In the genomic region with DNA sequence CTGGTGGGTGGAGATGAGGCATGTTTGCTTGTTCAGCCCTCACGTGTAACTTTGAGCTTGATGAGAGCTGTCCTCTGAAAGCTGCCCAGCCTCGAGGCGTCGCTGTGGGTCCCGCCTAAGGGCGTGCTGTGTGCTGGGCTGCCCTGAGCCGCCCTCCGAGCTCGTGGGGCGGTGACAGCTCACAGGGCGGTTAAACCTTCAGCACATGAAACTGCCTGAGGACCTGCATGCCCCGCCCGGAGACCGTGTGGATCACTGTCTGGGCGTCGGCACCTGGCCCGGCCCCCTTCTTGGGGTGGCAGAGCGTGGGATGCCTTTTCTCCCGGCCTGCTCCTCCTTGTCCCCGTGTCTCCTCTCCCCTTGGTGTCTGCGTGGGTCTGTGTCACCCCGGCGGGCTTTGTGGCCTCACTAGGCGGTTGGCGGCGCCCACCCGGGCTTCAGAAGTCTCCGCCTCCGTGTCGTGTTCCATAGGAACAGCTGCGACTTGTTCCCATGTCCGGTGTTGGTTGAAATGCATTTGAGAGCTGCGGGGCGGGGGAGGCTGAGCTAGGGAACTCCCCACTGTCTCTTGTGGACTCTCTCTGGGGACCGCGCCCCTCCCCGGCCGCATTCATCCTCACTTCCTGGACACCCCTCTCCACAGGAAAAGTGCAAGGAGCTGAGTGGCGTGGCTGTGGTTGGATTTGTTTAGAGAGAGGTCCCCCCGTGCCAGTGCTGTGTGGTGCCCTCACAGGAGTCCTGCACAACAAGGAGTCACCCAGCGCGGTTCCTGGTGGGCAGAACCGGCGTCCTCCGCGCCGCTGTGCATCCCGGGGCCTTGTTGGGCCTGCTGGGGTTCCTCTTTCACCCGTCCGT, we compare ENCODE assay signal across 19 cellular contexts. TPM values are rescaled to one million over a fixed set of nuclear protein-coding genes. Genes with fewer than 3 reads are reported as not detected.
DNase-seq lines count a peak whose midpoint lies in the region; ATAC-seq and TF ChIP-seq lines count a peak whose summit lies in the region.
"Had no signal": no experiment of that assay in that cellular context is flagged by ENCODE, and none has a peak within 500 bp of the region (broad histone marks: within the 10 kb centered on the region; RNA-seq: fewer than 3 reads in every experiment).

No MANE protein-coding gene starts in this region.

- H3K4me3 Mint-ChIP-seq in CD4-positive, alpha-beta T cell: no peak overlapping the region
- H3K4me3 Mint-ChIP-seq in chondrocyte (ENCODE audit: unreplicated experiment): no peak overlapping the region
- peak overlapping the region; percentile 68 for H3K4me3 Mint-ChIP-seq in neural crest cell
- H3K4me3 Mint-ChIP-seq: activated CD4-positive, alpha-beta memory T cell treated with anti-CD3 and anti-CD28 coated beads for 36 hours; immature natural killer cell; stimulated activated naive CD8-positive, alpha-beta T cell treated with anti-CD3 and anti-CD28 coated beads, Interleukin-15, Interleukin-2, amounts not matched to agents 100 ng/mL and 50 ng/mL, for 24 hours had no signal

- peaks cover 86% of the 10 kb centered on the region for H3K36me3 Mint-ChIP-seq in CD4-positive, alpha-beta T cell (ENCODE audit: low read depth)
- H3K36me3 Mint-ChIP-seq in chondrocyte (ENCODE audit: low read depth) (peaks cover 51% of the 10 kb centered on the region), neural crest cell (ENCODE audit: low read depth) (peaks cover 16% of the 10 kb centered on the region)

- ATAC-seq in CD4-positive, alpha-beta T cell (ENCODE audit: poor library complexity): peak; percentile 18
- ATAC-seq in GM19438 (IDR thresholded peaks at IDR 0.05; ENCODE audit: low read depth, unreplicated experiment): peak; percentile 50
- ATAC-seq in HG03097 (IDR thresholded peaks at IDR 0.05; ENCODE audit: low FRiP score, unreplicated experiment): no peak
- ATAC-seq: SK-N-SH treated with all-trans-retinoic acid at 6 μM for 48 hours had no signal

- H3K4me1 Mint-ChIP-seq in CD4-positive, alpha-beta T cell (ENCODE audit: low read depth): peaks cover 15% of the 10 kb centered on the region
- peaks cover 11% of the 10 kb centered on the region for H3K4me1 Mint-ChIP-seq in chondrocyte (ENCODE audit: low read depth)
- peaks cover under 1% of the 10 kb centered on the region for H3K4me1 Mint-ChIP-seq in neural crest cell

- DNase-seq in CD4-positive, alpha-beta T cell: peak in 1 of 10 experiments; percentile 30
- peak; percentile 79 for DNase-seq in chondrocyte (ENCODE audit: low spot score)
- DNase-seq in neural crest cell (ENCODE audit: low read depth, low spot score): no peak
- no peak for DNase-seq in AG08395 (ENCODE audit: low spot score)
- DNase-seq in activated gamma-delta T cell treated with Interleukin-2 at 50 U/mL for 16 hours: no peak
- no peak for DNase-seq in stimulated activated CD4-positive, alpha-beta T cell treated with anti-CD3 and anti-CD28 coated beads, Interleukin-4, amount 100 ng/mL, for 1 hour
- DNase-seq: activated CD4-positive, alpha-beta memory T cell treated with anti-CD3 and anti-CD28 coated beads for 36 hours; colonic mucosa; glutamatergic neuron; immature natural killer cell; PC-9 had no signal

- CTCF ChIA-PET in CD4-positive, alpha-beta T cell (lab: Charles Lee): no interaction called here

- POLR2A ChIA-PET in CD4-positive, alpha-beta T cell (lab: Charles Lee): no interaction called here

- H3K27me3 ChIP-seq in CD4-positive, alpha-beta T cell (ENCODE audit: control insufficient read depth, insufficient read depth, low read length): no peaks in the 10 kb centered on the region
- H3K27me3 ChIP-seq: ascending aorta, colonic mucosa had no signal

- no peak for TF ChIP-seq CTCF in CD4-positive, alpha-beta T cell (IDR thresholded peaks at IDR 0.05)
- no peak for TF ChIP-seq CTCF in chondrocyte (IDR thresholded peaks at IDR 0.05)
- no peak for TF ChIP-seq CTCF in neural crest cell (conservative IDR thresholded peaks at IDR 0.05)

- no peaks in the 10 kb centered on the region for H3K27me3 Mint-ChIP-seq in CD4-positive, alpha-beta T cell
- H3K27me3 Mint-ChIP-seq in chondrocyte (ENCODE audit: low read depth) (no peaks in the 10 kb centered on the region), neural crest cell (ENCODE audit: low read depth) (no peaks in the 10 kb centered on the region)
- H3K27me3 Mint-ChIP-seq: activated CD4-positive, alpha-beta memory T cell treated with anti-CD3 and anti-CD28 coated beads for 36 hours; IgD-negative memory B cell; stimulated activated naive CD8-positive, alpha-beta T cell treated with anti-CD3 and anti-CD28 coated beads, Interleukin-15, Interleukin-2, amounts not matched to agents 100 ng/mL and 50 ng/mL, for 24 hours had no signal

- H3K27ac Mint-ChIP-seq in CD4-positive, alpha-beta T cell: no peak overlapping the region
- no peak overlapping the region for H3K27ac Mint-ChIP-seq in chondrocyte (ENCODE audit: unreplicated experiment)
- H3K27ac Mint-ChIP-seq in neural crest cell (ENCODE audit: unreplicated experiment): no peak overlapping the region
- H3K27ac Mint-ChIP-seq: activated CD4-positive, alpha-beta memory T cell treated with anti-CD3 and anti-CD28 coated beads for 36 hours; stimulated activated naive CD8-positive, alpha-beta T cell treated with anti-CD3 and anti-CD28 coated beads, Interleukin-15, Interleukin-2, amounts not matched to agents 100 ng/mL and 50 ng/mL, for 24 hours had no signal

- H3K27ac ChIP-seq in CD4-positive, alpha-beta T cell (ENCODE audit: low read depth, low read length): no peak overlapping the region
- H3K27ac ChIP-seq: ascending aorta, colonic mucosa, PC-9 had no signal

- no peaks in the 10 kb centered on the region for H3K9me3 ChIP-seq in CD4-positive, alpha-beta T cell (ENCODE audit: control insufficient read depth, low read length)
- H3K9me3 ChIP-seq: ascending aorta, colonic mucosa had no signal

- no peaks in the 10 kb centered on the region for H3K9me3 Mint-ChIP-seq in CD4-positive, alpha-beta T cell
- H3K9me3 Mint-ChIP-seq in chondrocyte (ENCODE audit: low read depth): no peaks in the 10 kb centered on the region
- H3K9me3 Mint-ChIP-seq in neural crest cell: no peaks in the 10 kb centered on the region
- H3K9me3 Mint-ChIP-seq: activated CD4-positive, alpha-beta memory T cell treated with anti-CD3 and anti-CD28 coated beads for 36 hours; IgD-negative memory B cell; immature natural killer cell; stimulated activated naive CD8-positive, alpha-beta T cell treated with anti-CD3 and anti-CD28 coated beads, Interleukin-15, Interleukin-2, amounts not matched to agents 100 ng/mL and 50 ng/mL, for 24 hours had no signal

- intact Hi-C loops in CD4-positive, alpha-beta T cell (cut with DNase I, micrococcal nuclease): loop anchor here in 1 of 2 experiments (10.0 kb wide), 1 partner anchor 353 kb away; no protein-coding TSS in a partner anchor

RNA-seq across cellular contexts. Expression of a gene that starts 6.8 kb away (rescaled TPM):
- 100 to 1,000 TPM; 143 to 149 TPM for total RNA-seq in CD4-positive, alpha-beta T cell
- total RNA-seq in chondrocyte (33.2 to 38.0 TPM (median 34.3 TPM) in 3 replicates), neural crest cell (43.9 and 44.0 TPM in 2 replicates)

RNA-seq across cellular contexts. Expression of a gene that starts 16.6 kb away (rescaled TPM):
- under 1 TPM; 0.36 to 0.50 TPM for total RNA-seq in CD4-positive, alpha-beta T cell
- 0.30 to 0.99 TPM in 2 of 3 replicates, not detected in the other for total RNA-seq in chondrocyte
- total RNA-seq in neural crest cell: 0.44 TPM in 1 of 2 replicates, not detected in the other
- total RNA-seq: H4, PC-9, skeletal muscle tissue had no signal
